ENCODE assay signal across 20 cellular contexts in genomic region chr1:231927431-231927830, GRCh38.
"Had no signal": no experiment of that assay in that cellular context is flagged by ENCODE, and none has a peak within 500 bp of the region (broad histone marks: within the 10 kb centered on the region; RNA-seq: fewer than 3 reads in every experiment).

No MANE protein-coding gene starts in this region.

- H3K4me1 ChIP-seq: thyroid gland had no signal

- H3K36me3 ChIP-seq: cardiac muscle cell, thyroid gland had no signal

- H3K9me3 ChIP-seq: thyroid gland had no signal

- H3K27ac Mint-ChIP-seq: activated CD4-positive, alpha-beta memory T cell treated with anti-CD3 and anti-CD28 coated beads, Interleukin-2, amount 10 ng/mL, durations not matched to agents 7 days and 5 days; activated CD8-positive, alpha-beta memory T cell treated with anti-CD3 and anti-CD28 coated beads, Interleukin-2, amount 10 ng/mL, durations not matched to agents 7 days and 5 days; activated naive CD8-positive, alpha-beta T cell treated with anti-CD3 and anti-CD28 coated beads, Interleukin-2, amount 10 ng/mL, durations not matched to agents 7 days and 5 days; nephron progenitor cell; WTC11 had no signal

- H3K9me3 Mint-ChIP-seq: activated naive CD8-positive, alpha-beta T cell treated with anti-CD3 and anti-CD28 coated beads, Interleukin-2, amount 10 ng/mL, durations not matched to agents 7 days and 5 days had no signal

- ATAC-seq: activated CD8-positive, alpha-beta memory T cell treated with anti-CD3 and anti-CD28 coated beads, Interleukin-2, amount 10 ng/mL, durations not matched to agents 7 days and 5 days; left colon; WTC11 had no signal

- H3K4me3 Mint-ChIP-seq: activated CD4-positive, alpha-beta memory T cell treated with anti-CD3 and anti-CD28 coated beads, Interleukin-2, amount 10 ng/mL, durations not matched to agents 7 days and 5 days; activated CD8-positive, alpha-beta memory T cell treated with anti-CD3 and anti-CD28 coated beads, Interleukin-2, amount 10 ng/mL, durations not matched to agents 7 days and 5 days; activated naive CD8-positive, alpha-beta T cell treated with anti-CD3 and anti-CD28 coated beads, Interleukin-2, amount 10 ng/mL, durations not matched to agents 7 days and 5 days; nephron progenitor cell; WTC11 had no signal

- H3K27me3 ChIP-seq: cardiac muscle cell, dorsolateral prefrontal cortex, thyroid gland had no signal

- H3K27ac ChIP-seq: cardiac muscle cell, dorsolateral prefrontal cortex, epithelial cell of prostate, thyroid gland had no signal

- FAIRE-seq: islet of Langerhans had no signal

- H3K4me1 Mint-ChIP-seq: activated CD8-positive, alpha-beta memory T cell treated with anti-CD3 and anti-CD28 coated beads, Interleukin-2, amount 10 ng/mL, durations not matched to agents 7 days and 5 days; activated naive CD8-positive, alpha-beta T cell treated with anti-CD3 and anti-CD28 coated beads, Interleukin-2, amount 10 ng/mL, durations not matched to agents 7 days and 5 days had no signal

- H3K4me3 ChIP-seq: cardiac muscle cell, dorsolateral prefrontal cortex, thyroid gland had no signal

- H3K36me3 Mint-ChIP-seq: activated CD8-positive, alpha-beta memory T cell treated with anti-CD3 and anti-CD28 coated beads, Interleukin-2, amount 10 ng/mL, durations not matched to agents 7 days and 5 days; activated naive CD8-positive, alpha-beta T cell treated with anti-CD3 and anti-CD28 coated beads, Interleukin-2, amount 10 ng/mL, durations not matched to agents 7 days and 5 days had no signal

- DNase-seq: activated CD4-positive, alpha-beta memory T cell treated with anti-CD3 and anti-CD28 coated beads, Interleukin-2, amount 10 ng/mL, durations not matched to agents 7 days and 5 days; activated CD4-positive, alpha-beta T cell treated with anti-CD3 and anti-CD28 coated beads for 48 hours; activated CD8-positive, alpha-beta memory T cell treated with anti-CD3 and anti-CD28 coated beads, Interleukin-2, amount 10 ng/mL, durations not matched to agents 7 days and 5 days; activated naive CD4-positive, alpha-beta T cell treated with Interleukin-2 at 50 U/mL for 16 hours; activated naive CD8-positive, alpha-beta T cell treated with anti-CD3 and anti-CD28 coated beads, Interleukin-2, amount 10 ng/mL, durations not matched to agents 7 days and 5 days; amygdala; dorsolateral prefrontal cortex; foreskin fibroblast; hippocampal formation; left colon; midbrain; nephron progenitor cell; occipital lobe; posterior cingulate gyrus; stimulated activated naive CD4-positive, alpha-beta T cell; thyroid gland had no signal
